In genomic region chr15:66875588-66876422, GRCh38 we compare ENCODE assay signal across 22 cellular contexts.
DNase-seq lines count a peak whose midpoint lies in the region; ATAC-seq lines count a peak whose summit lies in the region.
"Had no signal": no experiment of that assay in that cellular context is flagged by ENCODE, and none has a peak within 500 bp of the region (broad histone marks: within the 10 kb centered on the region; RNA-seq: fewer than 3 reads in every experiment).

No MANE protein-coding gene starts in this region.

- no peaks in the 10 kb centered on the region for H4K20me1 ChIP-seq in GM23248 (ENCODE audit: insufficient read depth)

- H3K4me2 ChIP-seq in GM23248 (ENCODE audit: unreplicated experiment): no peak overlapping the region
- H3K4me2 ChIP-seq: PC-9 had no signal

- no peak overlapping the region for H3K9ac ChIP-seq in GM23248

- no peaks in the 10 kb centered on the region for H3K27me3 ChIP-seq in GM23248 (replicated peaks; ENCODE audit: insufficient read depth)
- H3K27me3 ChIP-seq: dorsolateral prefrontal cortex had no signal

- H3K36me3 ChIP-seq in GM23248 (ENCODE audit: low read depth): no peaks in the 10 kb centered on the region
- H3K36me3 ChIP-seq: prostate gland had no signal

- DNase-seq in D341Med (ENCODE audit: low spot score) (peak; percentile 3), GM23248 (peak; percentile 34), mesenteric fat pad (ENCODE audit: low spot score) (peak; percentile 64), DMS53 (lab: John Stamatoyannopoulos, UW) (no peak), NCI-H82 treated with DMSO at 0.1 percent for 48 hours (lab: John Stamatoyannopoulos, UW; ENCODE audit: unreplicated experiment) (no peak), DMS153 treated with DMSO at 0.1 percent for 48 hours (lab: John Stamatoyannopoulos, UW; ENCODE audit: unreplicated experiment) (no peak)
- DNase-seq in activated T-helper 2 cell treated with anti-CD3 and anti-CD28 coated beads, Interferon-gamma antibody, Interleukin-2, Interleukin-4, amounts not matched to agents 10 μg/mL and 5 μg/mL and 100 μg/mL, durations not matched to agents 14 hours and 24 hours and 36 hours (ENCODE audit: low spot score): peak; percentile 3
- DNase-seq: activated CD4-positive, alpha-beta T cell treated with anti-CD3 and anti-CD28 coated beads for 48 hours; dorsolateral prefrontal cortex; H9; hypothalamus; immature natural killer cell; naive B cell; PC-9; SHP77; stimulated activated CD4-positive, alpha-beta T cell treated with anti-CD3 and anti-CD28 coated beads, Interleukin-4, amount 100 ng/mL, for 24 hours; stimulated activated naive B cell treated with anti-CD40 and anti-IgM and Interleukin-4, amounts not matched to agents 10 μg/mL and 1 μg/mL and 100 μg/mL, for 72 hours had no signal

- H3F3A ChIP-seq in GM23248 (ENCODE audit: insufficient read depth): peaks cover 14% of the 10 kb centered on the region; the same call in 1 of the 2 replicates

- no peak overlapping the region for H2AFZ ChIP-seq in GM23248
- H2AFZ ChIP-seq: PC-9 had no signal

- no peaks in the 10 kb centered on the region for H3K9me3 ChIP-seq in GM23248 (ENCODE audit: low read depth)
- H3K9me3 ChIP-seq: prostate gland had no signal

- WGBS in GM23248 (ENCODE audit: low coverage in 1 of 2, low lambda C conversion rate in 2 of 2, missing lambda C conversion rate in 2 of 2), 2 experiments: 91% methylated on average over 18 of the region's 18 CpGs

- H3K9me3 Mint-ChIP-seq in activated T-helper 2 cell treated with anti-CD3 and anti-CD28 coated beads, Interferon-gamma antibody, Interleukin-2, Interleukin-4, amounts not matched to agents 10 μg/mL and 5 μg/mL and 100 μg/mL, durations not matched to agents 14 hours and 24 hours and 36 hours: no peaks in the 10 kb centered on the region
- H3K9me3 Mint-ChIP-seq: H9; mesothelial cell of epicardium; naive B cell; stimulated activated naive B cell treated with anti-CD40 and anti-IgM and Interleukin-4, amounts not matched to agents 10 μg/mL and 1 μg/mL and 100 μg/mL, for 72 hours had no signal

- no peak for ATAC-seq in HG03025 (IDR thresholded peaks at IDR 0.05; ENCODE audit: low FRiP score, unreplicated experiment)
- ATAC-seq: left lobe of liver; stimulated activated naive B cell treated with anti-CD40 and anti-IgM and Interleukin-4, amounts not matched to agents 10 μg/mL and 1 μg/mL and 100 μg/mL, for 72 hours had no signal

- H3K27ac ChIP-seq in GM23248: no peak overlapping the region
- H3K27ac ChIP-seq: dorsolateral prefrontal cortex, PC-9, prostate gland, VCaP had no signal

- H3K27me3 Mint-ChIP-seq in activated T-helper 2 cell treated with anti-CD3 and anti-CD28 coated beads, Interferon-gamma antibody, Interleukin-2, Interleukin-4, amounts not matched to agents 10 μg/mL and 5 μg/mL and 100 μg/mL, durations not matched to agents 14 hours and 24 hours and 36 hours (ENCODE audit: low read depth): peaks cover 6% of the 10 kb centered on the region

- intact Hi-C loops in activated T-helper 2 cell treated with anti-CD3 and anti-CD28 coated beads, Interferon-gamma antibody, Interleukin-2, Interleukin-4, amounts not matched to agents 10 μg/mL and 5 μg/mL and 100 μg/mL, durations not matched to agents 14 hours and 24 hours and 36 hours (cut with micrococcal nuclease): no loop called here

- no peak overlapping the region for H3K4me3 ChIP-seq in GM23248
- H3K4me3 ChIP-seq: dorsolateral prefrontal cortex, PC-9, prostate gland had no signal

- H3K9me2 ChIP-seq in GM23248 (ENCODE audit: insufficient read depth): no peaks in the 10 kb centered on the region

- H3K36me3 Mint-ChIP-seq in activated T-helper 2 cell treated with anti-CD3 and anti-CD28 coated beads, Interferon-gamma antibody, Interleukin-2, Interleukin-4, amounts not matched to agents 10 μg/mL and 5 μg/mL and 100 μg/mL, durations not matched to agents 14 hours and 24 hours and 36 hours (ENCODE audit: low read depth): no peaks in the 10 kb centered on the region
- H3K36me3 Mint-ChIP-seq: immature natural killer cell; mesothelial cell of epicardium; naive B cell; stimulated activated naive B cell treated with anti-CD40 and anti-IgM and Interleukin-4, amounts not matched to agents 10 μg/mL and 1 μg/mL and 100 μg/mL, for 72 hours had no signal

- no peak overlapping the region for H3K4me3 Mint-ChIP-seq in activated T-helper 2 cell treated with anti-CD3 and anti-CD28 coated beads, Interferon-gamma antibody, Interleukin-2, Interleukin-4, amounts not matched to agents 10 μg/mL and 5 μg/mL and 100 μg/mL, durations not matched to agents 14 hours and 24 hours and 36 hours (ENCODE audit: low read depth)
- H3K4me3 Mint-ChIP-seq: H9; immature natural killer cell; mesothelial cell of epicardium; stimulated activated naive B cell treated with anti-CD40 and anti-IgM and Interleukin-4, amounts not matched to agents 10 μg/mL and 1 μg/mL and 100 μg/mL, for 72 hours had no signal

- no peak overlapping the region for H3K27ac Mint-ChIP-seq in activated T-helper 2 cell treated with anti-CD3 and anti-CD28 coated beads, Interferon-gamma antibody, Interleukin-2, Interleukin-4, amounts not matched to agents 10 μg/mL and 5 μg/mL and 100 μg/mL, durations not matched to agents 14 hours and 24 hours and 36 hours
- H3K27ac Mint-ChIP-seq: H9, immature natural killer cell, mesothelial cell of epicardium had no signal

- in situ Hi-C loops in GM23248 (cut with MboI): no loop called here

- H3K4me1 ChIP-seq in GM23248 (ENCODE audit: insufficient read depth): peaks cover 14% of the 10 kb centered on the region
- H3K4me1 ChIP-seq: prostate gland had no signal

- H3K79me2 ChIP-seq in GM23248 (ENCODE audit: insufficient read depth): no peaks in the 10 kb centered on the region

- H3K4me1 Mint-ChIP-seq in activated T-helper 2 cell treated with anti-CD3 and anti-CD28 coated beads, Interferon-gamma antibody, Interleukin-2, Interleukin-4, amounts not matched to agents 10 μg/mL and 5 μg/mL and 100 μg/mL, durations not matched to agents 14 hours and 24 hours and 36 hours (ENCODE audit: low read depth): peaks cover 17% of the 10 kb centered on the region
- H3K4me1 Mint-ChIP-seq: immature natural killer cell had no signal

Comparison
In these comparisons a context has a peak if more than half of its experiments do, and no peak if none do; other contexts are left out.
1. DNase-seq: peak in D341Med (single experiment), GM23248 (single experiment), activated T-helper 2 cell treated with anti-CD3 and anti-CD28 coated beads, Interferon-gamma antibody, Interleukin-2, Interleukin-4, amounts not matched to agents 10 μg/mL and 5 μg/mL and 100 μg/mL, durations not matched to agents 14 hours and 24 hours and 36 hours (single experiment) and mesenteric fat pad (single experiment); none in DMS53 (single experiment), NCI-H82 treated with DMSO at 0.1 percent for 48 hours (single experiment) and DMS153 treated with DMSO at 0.1 percent for 48 hours (single experiment).